ENCODE assay signal across 15 cellular contexts in genomic region chr13:33545492-33545891, GRCh38.
DNase-seq lines count a peak whose midpoint lies in the region; ATAC-seq and TF ChIP-seq lines count a peak whose summit lies in the region.
"Had no signal": no experiment of that assay in that cellular context is flagged by ENCODE, and none has a peak within 500 bp of the region (broad histone marks: within the 10 kb centered on the region; RNA-seq: fewer than 3 reads in every experiment).

No MANE protein-coding gene starts in this region.

- H4K20me1 ChIP-seq in Karpas-422 (ENCODE audit: insufficient read depth, low read depth, low read length) (no peaks in the 10 kb centered on the region), osteoblast (ENCODE audit: insufficient read depth, low read length) (no peaks in the 10 kb centered on the region)

- no peaks in the 10 kb centered on the region for H3K27me3 ChIP-seq in CD4-positive, alpha-beta T cell (ENCODE audit: control insufficient read depth, insufficient read depth, low read length)
- H3K27me3 ChIP-seq in Karpas-422 (ENCODE audit: low read length) (no peaks in the 10 kb centered on the region), breast epithelium (no peaks in the 10 kb centered on the region), osteoblast (ENCODE audit: insufficient read depth, low read length) (no peaks in the 10 kb centered on the region)
- H3K27me3 ChIP-seq: spleen had no signal

- H3K4me3 Mint-ChIP-seq in CD4-positive, alpha-beta T cell, result peak overlapping the region; percentile 54
- H3K4me3 Mint-ChIP-seq: activated naive CD8-positive, alpha-beta T cell treated with anti-CD3 and anti-CD28 coated beads, Interleukin-2, amount 10 ng/mL, durations not matched to agents 7 days and 5 days had no signal

- TF ChIP-seq CTCF in CD4-positive, alpha-beta T cell (IDR thresholded peaks at IDR 0.05), result no peak
- TF ChIP-seq CTCF in breast epithelium (IDR thresholded peaks at IDR 0.05), result no peak
- TF ChIP-seq CTCF in osteoblast (IDR thresholded peaks at IDR 0.05; ENCODE audit: extremely low read depth, low read depth, low read length), result no peak

- H2AFZ ChIP-seq in Karpas-422 (ENCODE audit: low read length) (peak overlapping the region; percentile 52; the same call in 1 of the 2 replicates), osteoblast (ENCODE audit: low read length) (peak overlapping the region; percentile 36)

- TF ChIP-seq POLR2A in breast epithelium (IDR thresholded peaks at IDR 0.05), result no peak

- no peak overlapping the region for H3K27ac ChIP-seq in CD4-positive, alpha-beta T cell (ENCODE audit: low read depth, low read length)
- H3K27ac ChIP-seq in Karpas-422 (ENCODE audit: low read length) (peak overlapping the region; percentile 38), breast epithelium (peak overlapping the region; percentile 24 to 98), osteoblast (ENCODE audit: low read depth, low read length) (no peak overlapping the region)

- POLR2A ChIA-PET in CD4-positive, alpha-beta T cell (lab: Charles Lee), result no interaction called here

- peaks cover 47% of the 10 kb centered on the region for H3K4me1 Mint-ChIP-seq in CD4-positive, alpha-beta T cell (ENCODE audit: low read depth)

- H3K9me3 Mint-ChIP-seq in CD4-positive, alpha-beta T cell, result no peaks in the 10 kb centered on the region

- CTCF ChIA-PET in CD4-positive, alpha-beta T cell (lab: Charles Lee), result no interaction called here

- H3K36me3 Mint-ChIP-seq in CD4-positive, alpha-beta T cell (ENCODE audit: low read depth), result peaks cover 11% of the 10 kb centered on the region

- no peaks in the 10 kb centered on the region for H3K27me3 Mint-ChIP-seq in CD4-positive, alpha-beta T cell
- H3K27me3 Mint-ChIP-seq: activated naive CD8-positive, alpha-beta T cell treated with anti-CD3 and anti-CD28 coated beads, Interleukin-2, amount 10 ng/mL, durations not matched to agents 7 days and 5 days had no signal

- no peak overlapping the region for H3K9ac ChIP-seq in Karpas-422 (ENCODE audit: low read length)

- intact Hi-C loops in CD4-positive, alpha-beta T cell (cut with DNase I, micrococcal nuclease), result loop anchor here in 1 of 2 experiments (2.0 to 10.0 kb wide), 3 partner anchors 177 to 1399 kb away; partner anchors contain the start of gene NBEA
- intact Hi-C loops in breast epithelium (cut with DNase I; ENCODE audit: low total_unique reads), result no loop called here

- no peak overlapping the region for H3K4me2 ChIP-seq in Karpas-422 (ENCODE audit: low read depth, low read length, poor library complexity, severe bottlenecking)
- H3K4me2 ChIP-seq in osteoblast (ENCODE audit: insufficient read depth, low read length), result no peak overlapping the region

- peaks cover 55% of the 10 kb centered on the region for H3K4me1 ChIP-seq in Karpas-422 (ENCODE audit: low read length)
- H3K4me1 ChIP-seq in breast epithelium, result peaks cover 0 to 5% of the 10 kb centered on the region in 2 donors
- H3K4me1 ChIP-seq in osteoblast (ENCODE audit: insufficient read depth, low read length), result peaks cover 24% of the 10 kb centered on the region

- DNase-seq in CD4-positive, alpha-beta T cell, result no peak
- peak; percentile 54 for DNase-seq in Karpas-422
- no peak for DNase-seq in breast epithelium (ENCODE audit: low spot score in 2 of 2)
- no peak for DNase-seq in osteoblast (ENCODE audit: insufficient read length, low spot score, missing footprints)
- DNase-seq in AG20443 (ENCODE audit: low spot score), result no peak
- no peak for DNase-seq in NCI-H1048 (lab: John Stamatoyannopoulos, UW)
- no peak for DNase-seq in activated CD4-positive, CD25-positive, alpha-beta regulatory T cell treated with anti-CD3 and anti-CD28 coated beads, Interleukin-2, amount 50 U/mL, for 72 hours
- DNase-seq: activated CD4-positive, alpha-beta T cell treated with anti-CD3 and anti-CD28 coated beads for 4 hours; activated naive CD8-positive, alpha-beta T cell treated with anti-CD3 and anti-CD28 coated beads, Interleukin-2, amount 10 ng/mL, durations not matched to agents 7 days and 5 days; dermis blood vessel endothelial cell; GF-D8; NCI-H1417 treated with DMSO at 0.1 percent for 48 hours; NK-92 treated with Interleukin-12 subunit alpha and Interleukin-12 subunit beta, amount 100 ng/mL, for 24 hours; spleen had no signal

- no peak for ATAC-seq in CD4-positive, alpha-beta T cell (ENCODE audit: poor library complexity)
- ATAC-seq in GM18868 (IDR thresholded peaks at IDR 0.05; ENCODE audit: unreplicated experiment), result no peak

- H3K36me3 ChIP-seq in Karpas-422 (ENCODE audit: insufficient read depth, low read length) (no peaks in the 10 kb centered on the region), breast epithelium (no peaks in the 10 kb centered on the region), osteoblast (ENCODE audit: insufficient read depth, low read length) (no peaks in the 10 kb centered on the region)
- H3K36me3 ChIP-seq: spleen had no signal

- H3K4me3 ChIP-seq in Karpas-422 (ENCODE audit: low read length), result no peak overlapping the region
- no peak overlapping the region for H3K4me3 ChIP-seq in breast epithelium
- H3K4me3 ChIP-seq in osteoblast (ENCODE audit: insufficient read depth, low read length), result no peak overlapping the region
- H3K4me3 ChIP-seq: spleen had no signal

- peak overlapping the region; percentile 64 for H3K27ac Mint-ChIP-seq in CD4-positive, alpha-beta T cell
- H3K27ac Mint-ChIP-seq: activated naive CD8-positive, alpha-beta T cell treated with anti-CD3 and anti-CD28 coated beads, Interleukin-2, amount 10 ng/mL, durations not matched to agents 7 days and 5 days had no signal

- H3K9me2 ChIP-seq in Karpas-422 (replicated peaks; ENCODE audit: insufficient read depth, low read length), result no peaks in the 10 kb centered on the region

- H3K79me2 ChIP-seq in Karpas-422 (ENCODE audit: low read length) (no peaks in the 10 kb centered on the region), osteoblast (ENCODE audit: insufficient read depth, low read length) (no peaks in the 10 kb centered on the region)

- H3K9me3 ChIP-seq in CD4-positive, alpha-beta T cell (ENCODE audit: control insufficient read depth, low read length), result no peaks in the 10 kb centered on the region
- H3K9me3 ChIP-seq in Karpas-422 (ENCODE audit: low read length), result no peaks in the 10 kb centered on the region
- no peaks in the 10 kb centered on the region for H3K9me3 ChIP-seq in breast epithelium
- H3K9me3 ChIP-seq in osteoblast (ENCODE audit: low read depth, low read length), result no peaks in the 10 kb centered on the region
- H3K9me3 ChIP-seq: spleen had no signal

Comparison
In these comparisons a context has a peak if more than half of its experiments do, and no peak if none do; other contexts are left out.
1. H3K27ac ChIP-seq: peak in Karpas-422 (single experiment) and breast epithelium (2 of 2); none in CD4-positive, alpha-beta T cell (single experiment) and osteoblast (single experiment).